Comparison of ENCODE assay signal across 8 cellular contexts in genomic region chr10:100370976-100371706, GRCh38. TPM values are rescaled to one million over a fixed set of nuclear protein-coding genes. Genes with fewer than 3 reads are reported as not detected.
DNase-seq lines count a peak whose midpoint lies in the region; ATAC-seq, FAIRE-seq and TF ChIP-seq lines count a peak whose summit lies in the region.

No MANE protein-coding gene starts in this region.

- no peaks in the 10 kb centered on the region for H3K9me2 ChIP-seq in Loucy (replicated peaks; ENCODE audit: low read depth, low read length)

- CTCF ChIA-PET in CD4-positive, alpha-beta memory T cell (lab: Charles Lee; ENCODE audit: partially characterized antibody), result interaction anchor here (0.8 to 1.6 kb wide), 7 partner anchors 9 to 138 kb away, joined by 3 to 8 read pairs (median 3); no protein-coding TSS in a partner anchor
- CTCF ChIA-PET in HepG2 (lab: Yijun Ruan, JAX; ENCODE audit: low intra/inter-chr PET ratio, low total read pairs), result interaction anchor here (1.0 to 1.6 kb wide), 2 partner anchors 29 to 62 kb away, joined by 3 to 4 read pairs; no protein-coding TSS in a partner anchor

- H3K36me3 ChIP-seq in CD4-positive, alpha-beta memory T cell (ENCODE audit: insufficient read depth, low read length), result no peaks in the 10 kb centered on the region
- H3K36me3 ChIP-seq in Loucy (ENCODE audit: insufficient read depth, low read length) (no peaks in the 10 kb centered on the region), HepG2 (replicated peaks in 1 of 2; ENCODE audit: control insufficient read depth in 1 of 2, insufficient read depth in 2 of 2, low read length in 2 of 2) (no peaks in the 10 kb centered on the region)

- H3K36me3 Mint-ChIP-seq in CD4-positive, alpha-beta memory T cell, result no peaks in the 10 kb centered on the region
- peaks cover 9% of the 10 kb centered on the region for H3K36me3 Mint-ChIP-seq in activated CD4-positive, alpha-beta T cell treated with anti-CD3 and anti-CD28 coated beads, Interleukin-2, amount 10 ng/mL, durations not matched to agents 24 days and 14 days (ENCODE audit: low read depth)

- H3K4me2 ChIP-seq in Loucy (ENCODE audit: low read depth, low read length, poor library complexity, severe bottlenecking) (peak overlapping the region; percentile 80), HepG2 (ENCODE audit: low read depth, low read length) (peak overlapping the region; percentile 84)

- in situ Hi-C loops in HepG2 (cut with HindIII; ENCODE audit: extremely low pct_ligation_motif_present, low pct_unique_long_range_greater_than_20kb), result no loop called here

- H3K4me1 ChIP-seq in CD4-positive, alpha-beta memory T cell (ENCODE audit: insufficient read depth, low read length), result peaks cover 45% of the 10 kb centered on the region
- H3K4me1 ChIP-seq in Loucy (ENCODE audit: insufficient read depth, low read length, poor library complexity, severe bottlenecking) (peaks cover 37% of the 10 kb centered on the region), HepG2 (ENCODE audit: insufficient read depth, low read length) (peaks cover 44% of the 10 kb centered on the region)

- peaks cover 16 to 24% (median 21%) of the 10 kb centered on the region in 4 donors for H3K4me1 Mint-ChIP-seq in CD4-positive, alpha-beta memory T cell
- H3K4me1 Mint-ChIP-seq in activated CD4-positive, alpha-beta T cell treated with anti-CD3 and anti-CD28 coated beads, Interleukin-2, amount 10 ng/mL, durations not matched to agents 24 days and 14 days, result peaks cover 36% of the 10 kb centered on the region

- H3K79me2 ChIP-seq in Loucy (ENCODE audit: insufficient read depth, low read length) (peaks cover 26% of the 10 kb centered on the region), HepG2 (ENCODE audit: insufficient read depth, low read length) (peaks cover 30% of the 10 kb centered on the region)

- ATAC-seq in HepG2 (peak; percentile 77), GM18858 (IDR thresholded peaks at IDR 0.05; ENCODE audit: unreplicated experiment) (no peak)

- TF ChIP-seq EP300 in HepG2 (IDR thresholded peaks at IDR 0.05; ENCODE audit: low read depth in 2 of 2, low read length in 2 of 2), result peak; percentile 26 to 74; a peak in 2 of 4 replicates
- TF ChIP-seq EP300 in HepG2 (CRISPR knock-in tag; IDR thresholded peaks at IDR 0.05; ENCODE audit: borderline replicate concordance), result peak; percentile 77; the same call in 1 of the 2 replicates

- peak overlapping the region; percentile 74 to 95 (median 87) for H3K27ac Mint-ChIP-seq in CD4-positive, alpha-beta memory T cell
- H3K27ac Mint-ChIP-seq in activated CD4-positive, alpha-beta T cell treated with anti-CD3 and anti-CD28 coated beads, Interleukin-2, amount 10 ng/mL, durations not matched to agents 24 days and 14 days, result peak overlapping the region; percentile 95

- no peaks in the 10 kb centered on the region for H3K9me3 Mint-ChIP-seq in CD4-positive, alpha-beta memory T cell
- H3K9me3 Mint-ChIP-seq in activated CD4-positive, alpha-beta T cell treated with anti-CD3 and anti-CD28 coated beads, Interleukin-2, amount 10 ng/mL, durations not matched to agents 24 days and 14 days, result no peaks in the 10 kb centered on the region

- H4K20me1 ChIP-seq in Loucy (ENCODE audit: insufficient read depth, low read length, poor library complexity, severe bottlenecking) (no peaks in the 10 kb centered on the region), HepG2 (ENCODE audit: insufficient read depth, low read length) (no peaks in the 10 kb centered on the region; the same call in 1 of the 2 replicates)

- H3F3A ChIP-seq in Loucy (ENCODE audit: low read depth), result peaks cover 11% of the 10 kb centered on the region; the same call in 1 of the 2 replicates

- H3K9me3 ChIP-seq in CD4-positive, alpha-beta memory T cell (ENCODE audit: control insufficient read depth in 1 of 2, low read length in 2 of 2), result no peaks in the 10 kb centered on the region
- H3K9me3 ChIP-seq in Loucy (ENCODE audit: insufficient read depth, low read depth, low read length), result no peaks in the 10 kb centered on the region
- H3K9me3 ChIP-seq in HepG2 (ENCODE audit: low read length), result no peaks in the 10 kb centered on the region

- FAIRE-seq in HepG2 (lab: Jason Lieb, UNC), result peak; percentile 64

- peak; percentile 58 for TF ChIP-seq RAD21 in HepG2 (CRISPR knock-in tag; IDR thresholded peaks at IDR 0.05)

- POLR2A ChIA-PET in CD4-positive, alpha-beta memory T cell (lab: Charles Lee; ENCODE audit: partially characterized antibody), result interaction anchor here (0.8 to 1.7 kb wide), 3 partner anchors 22 to 165 kb away, joined by 5 to 8 read pairs (median 5); partner anchors contain the start of genes HIF1AN and SCD
- POLR2A ChIA-PET in HepG2 (lab: Yijun Ruan, JAX), result interaction anchor here (0.7 to 3.2 kb wide), 13 partner anchors 10 to 639 kb away, joined by 3 to 75 read pairs (median 6); partner anchors contain the start of genes COX15, CUTC, HIF1AN and SCD

- intact Hi-C loops in CD4-positive, alpha-beta memory T cell (cut with micrococcal nuclease), result loop anchor here (5.0 kb wide), 1 partner anchor 34 kb away; no protein-coding TSS in a partner anchor
- intact Hi-C loops in activated CD4-positive, alpha-beta T cell treated with anti-CD3 and anti-CD28 coated beads, Interleukin-2, amount 10 ng/mL, durations not matched to agents 24 days and 14 days (cut with micrococcal nuclease), result loop anchor here (1.0 to 5.0 kb wide), 3 partner anchors 24 to 639 kb away; partner anchors contain the start of genes COX15, CUTC, NDUFB8 and SCD
- intact Hi-C loops in HepG2 (cut with micrococcal nuclease; ENCODE audit: unreplicated experiment), result loop anchor here (10.0 kb wide), 1 partner anchor 54 kb away; no protein-coding TSS in a partner anchor

- peak overlapping the region; percentile 55 to 85 (median 80) for H3K4me3 Mint-ChIP-seq in CD4-positive, alpha-beta memory T cell
- peak overlapping the region; percentile 75 for H3K4me3 Mint-ChIP-seq in activated CD4-positive, alpha-beta T cell treated with anti-CD3 and anti-CD28 coated beads, Interleukin-2, amount 10 ng/mL, durations not matched to agents 24 days and 14 days

- no peaks in the 10 kb centered on the region for H3K27me3 ChIP-seq in CD4-positive, alpha-beta memory T cell (ENCODE audit: insufficient read depth, low read length)
- H3K27me3 ChIP-seq in Loucy (ENCODE audit: insufficient read depth, low read length, poor library complexity, severe bottlenecking) (no peaks in the 10 kb centered on the region), HepG2 (ENCODE audit: control insufficient read depth in 1 of 2, insufficient read depth in 2 of 2, low read length in 2 of 2) (peaks cover 0 to 4% of the 10 kb centered on the region in 2 experiments; a peak in 1 of 5 replicates)

- peak; percentile 49 to 88; a peak in 2 of 4 replicates for TF ChIP-seq POLR2A in HepG2 (IDR thresholded peaks at IDR 0.05; ENCODE audit: insufficient read depth in 1 of 2, low read depth in 2 of 2, low read length in 2 of 2)

- no peak overlapping the region for H2AFZ ChIP-seq in Loucy (ENCODE audit: low read length)
- H2AFZ ChIP-seq in HepG2 (ENCODE audit: low read length), result no peak overlapping the region

- WGBS in HepG2 (ENCODE audit: low lambda C conversion rate), result 6% methylated on average over 12 of the region's 12 CpGs

- TF ChIP-seq CTCF in Loucy (conservative IDR thresholded peaks at IDR 0.05; ENCODE audit: low read length) (no peak), HepG2 (CRISPR knock-in tag; IDR thresholded peaks at IDR 0.05) (no peak)

- peak overlapping the region in 1 of 2 donors; percentile 36 for H3K4me3 ChIP-seq in CD4-positive, alpha-beta memory T cell (ENCODE audit: low read length in 2 of 2)
- H3K4me3 ChIP-seq in Loucy (ENCODE audit: low read length, poor library complexity, severe bottlenecking) (peak overlapping the region; percentile 36), HepG2 (replicated peaks in 1 of 3; ENCODE audit: insufficient read depth in 1 of 3, low read depth in 2 of 3, low read length in 3 of 3) (peak overlapping the region; percentile 35 to 58 (median 48); a peak in 5 of 6 replicates)

- H3K27ac ChIP-seq in CD4-positive, alpha-beta memory T cell (ENCODE audit: low read depth, low read length), result peak overlapping the region; percentile 48
- peak overlapping the region; percentile 89 for H3K27ac ChIP-seq in cingulate gyrus (ENCODE audit: low read depth, low read length)
- H3K27ac ChIP-seq in HepG2 (ENCODE audit: extremely low read length, insufficient read depth, low read length), result peak overlapping the region; percentile 100

- H3K9ac ChIP-seq in Loucy (ENCODE audit: low read depth, low read length, poor library complexity, severe bottlenecking) (peak overlapping the region; percentile 49), HepG2 (ENCODE audit: insufficient read depth, low read depth, low read length) (peak overlapping the region; percentile 97)

- BruUV-seq in HepG2 (replicated peaks; lab: Mats Ljungman, UMichigan), result no TSS peak

- peak; percentile 36 to 72 (median 43) for DNase-seq in CD4-positive, alpha-beta memory T cell
- DNase-seq in activated CD4-positive, alpha-beta T cell treated with anti-CD3 and anti-CD28 coated beads, Interleukin-2, amount 10 ng/mL, durations not matched to agents 24 days and 14 days, result peak; percentile 89
- DNase-seq in HepG2 (ENCODE audit: low spot score) (peak; percentile 91), NCI-H128 (lab: John Stamatoyannopoulos, UW; ENCODE audit: unreplicated experiment) (no peak)
- peak; percentile 57 to 76 for DNase-seq in stimulated activated CD4-positive, alpha-beta T cell treated with anti-CD3 and anti-CD28 coated beads, Interleukin-2, amount 100 ng/mL, for 24 hours

- no peaks in the 10 kb centered on the region for H3K27me3 Mint-ChIP-seq in CD4-positive, alpha-beta memory T cell
- H3K27me3 Mint-ChIP-seq in activated CD4-positive, alpha-beta T cell treated with anti-CD3 and anti-CD28 coated beads, Interleukin-2, amount 10 ng/mL, durations not matched to agents 24 days and 14 days, result no peaks in the 10 kb centered on the region

RNA-seq across cellular contexts. Expression of gene SCD, which starts 24.1 kb away (rescaled TPM):
- under 1 TPM; 0.61 to 1.00 TPM for total RNA-seq in CD4-positive, alpha-beta memory T cell
- polyA plus RNA-seq in CD4-positive, alpha-beta memory T cell, result 1 to 10 TPM in 1 of 2 donors, under 1 TPM in 1; 0.77 to 1.4 TPM
- 252 and 256 TPM in 2 replicates for total RNA-seq in activated CD4-positive, alpha-beta T cell treated with anti-CD3 and anti-CD28 coated beads, Interleukin-2, amount 10 ng/mL, durations not matched to agents 24 days and 14 days
- 338 and 492 TPM in 2 replicates for total RNA-seq in HepG2 (2016; rRNA removed; fragmentation: Illumina TruSeq; extraction: Trizol)
- 31.9 and 37.2 TPM in 2 replicates for total RNA-seq in HepG2 (2016; cell fraction: cytosol; rRNA removed; fragmentation: Illumina TruSeq; extraction: Trizol; ENCODE audit: low read depth)
- 303 and 473 TPM in 2 replicates for total RNA-seq in HepG2 (2016; cell fraction: insoluble cytoplasmic fraction; rRNA removed; fragmentation: Illumina TruSeq; extraction: Trizol)
- 175 and 195 TPM in 2 replicates for total RNA-seq in HepG2 (2016; cell fraction: membrane; rRNA removed; fragmentation: Illumina TruSeq; extraction: Trizol)
- total RNA-seq in HepG2 (2016; cell fraction: nucleus; rRNA removed; fragmentation: Illumina TruSeq; extraction: Trizol), result 532 and 631 TPM in 2 replicates
- polyA plus RNA-seq in HepG2 (2011; rRNA removed), result 512 and 596 TPM in 2 replicates
- 368 and 565 TPM in 2 replicates for polyA plus RNA-seq in HepG2 (2011; cell fraction: cytosol; rRNA removed)
- polyA plus RNA-seq in HepG2 (2011; cell fraction: nucleus; rRNA removed), result 147 and 228 TPM in 2 replicates
- 585 and 769 TPM in 2 replicates for polyA plus RNA-seq in HepG2 (2012)
- polyA plus RNA-seq in HepG2 (2016; cell fraction: cytosol; fragmentation: Illumina TruSeq; extraction: Trizol; ENCODE audit: low read depth), result 36.1 and 38.4 TPM in 2 replicates
- 315 and 357 TPM in 2 replicates for polyA plus RNA-seq in HepG2 (2016; cell fraction: insoluble cytoplasmic fraction; fragmentation: Illumina TruSeq; extraction: Trizol; ENCODE audit: low read depth)
- 107 and 124 TPM in 2 replicates for polyA plus RNA-seq in HepG2 (2016; cell fraction: membrane; fragmentation: Illumina TruSeq; extraction: Trizol; ENCODE audit: low read depth)
- polyA plus RNA-seq in HepG2 (2016; cell fraction: nucleus; fragmentation: Illumina TruSeq; extraction: Trizol; ENCODE audit: insufficient read depth, low read depth), result 708 and 740 TPM in 2 replicates
- 748 and 1,007 TPM in 2 replicates for polyA minus RNA-seq in HepG2 (2011; rRNA and poly(A)+ RNA removed; ENCODE audit: low replicate concordance)
- polyA minus RNA-seq in HepG2 (2011; cell fraction: cytosol; rRNA and poly(A)+ RNA removed), result 527 and 633 TPM in 2 replicates
- 165 and 293 TPM in 2 replicates for polyA minus RNA-seq in HepG2 (2011; cell fraction: nucleus; rRNA and poly(A)+ RNA removed)

RNA-seq across cellular contexts. Expression of gene PKD2L1, which starts 41.1 kb away (rescaled TPM):
- not detected for total RNA-seq in CD4-positive, alpha-beta memory T cell
- not detected for polyA plus RNA-seq in CD4-positive, alpha-beta memory T cell
- 0.17 TPM in 1 of 2 replicates, not detected in the other for total RNA-seq in activated CD4-positive, alpha-beta T cell treated with anti-CD3 and anti-CD28 coated beads, Interleukin-2, amount 10 ng/mL, durations not matched to agents 24 days and 14 days
- 0.07 and 0.31 TPM in 2 replicates for total RNA-seq in HepG2 (2016; rRNA removed; fragmentation: Illumina TruSeq; extraction: Trizol)
- not detected in 2 replicates for total RNA-seq in HepG2 (2016; cell fraction: cytosol; rRNA removed; fragmentation: Illumina TruSeq; extraction: Trizol; ENCODE audit: low read depth)
- 0.07 and 0.30 TPM in 2 replicates for total RNA-seq in HepG2 (2016; cell fraction: insoluble cytoplasmic fraction; rRNA removed; fragmentation: Illumina TruSeq; extraction: Trizol)
- total RNA-seq in HepG2 (2016; cell fraction: membrane; rRNA removed; fragmentation: Illumina TruSeq; extraction: Trizol), result not detected in 2 replicates
- not detected in 2 replicates for total RNA-seq in HepG2 (2016; cell fraction: nucleus; rRNA removed; fragmentation: Illumina TruSeq; extraction: Trizol)
- polyA plus RNA-seq in HepG2 (2011; rRNA removed), result 0.15 and 0.27 TPM in 2 replicates
- 0.15 and 0.21 TPM in 2 replicates for polyA plus RNA-seq in HepG2 (2011; cell fraction: cytosol; rRNA removed)
- 0.61 and 0.90 TPM in 2 replicates for polyA plus RNA-seq in HepG2 (2011; cell fraction: nucleus; rRNA removed)
- 0.16 and 0.55 TPM in 2 replicates for polyA plus RNA-seq in HepG2 (2012)
- not detected in 2 replicates for polyA plus RNA-seq in HepG2 (2016; cell fraction: cytosol; fragmentation: Illumina TruSeq; extraction: Trizol; ENCODE audit: low read depth)
- 0.33 TPM in 1 of 2 replicates, not detected in the other for polyA plus RNA-seq in HepG2 (2016; cell fraction: insoluble cytoplasmic fraction; fragmentation: Illumina TruSeq; extraction: Trizol; ENCODE audit: low read depth)
- not detected in 2 replicates for polyA plus RNA-seq in HepG2 (2016; cell fraction: membrane; fragmentation: Illumina TruSeq; extraction: Trizol; ENCODE audit: low read depth)
- polyA plus RNA-seq in HepG2 (2016; cell fraction: nucleus; fragmentation: Illumina TruSeq; extraction: Trizol; ENCODE audit: insufficient read depth, low read depth), result 0.21 TPM in 1 of 2 replicates, not detected in the other
- 0.26 and 0.72 TPM in 2 replicates for polyA minus RNA-seq in HepG2 (2011; rRNA and poly(A)+ RNA removed; ENCODE audit: low replicate concordance)
- not detected in 2 replicates for polyA minus RNA-seq in HepG2 (2011; cell fraction: cytosol; rRNA and poly(A)+ RNA removed)
- not detected in 2 replicates for polyA minus RNA-seq in HepG2 (2011; cell fraction: nucleus; rRNA and poly(A)+ RNA removed)

Comparison
In these comparisons a context has a peak if more than half of its experiments do, and no peak if none do; other contexts are left out.
1. H3K27ac ChIP-seq: peak in every context shown above with its lines; median percentile 100 in HepG2; 89 in cingulate gyrus; 48 in CD4-positive, alpha-beta memory T cell.
2. RNA of gene SCD, which starts 24.1 kb away (total RNA-seq): 31.9 to 631 TPM in HepG2 and 252 to 256 TPM in activated CD4-positive, alpha-beta T cell treated with anti-CD3 and anti-CD28 coated beads, Interleukin-2, amount 10 ng/mL, durations not matched to agents 24 days and 14 days; 0.61 to 1.00 TPM in CD4-positive, alpha-beta memory T cell; every median in the first group is over 10 times any median in the second.